ENCODE assay signal across 8 cellular contexts in the genomic region with DNA sequence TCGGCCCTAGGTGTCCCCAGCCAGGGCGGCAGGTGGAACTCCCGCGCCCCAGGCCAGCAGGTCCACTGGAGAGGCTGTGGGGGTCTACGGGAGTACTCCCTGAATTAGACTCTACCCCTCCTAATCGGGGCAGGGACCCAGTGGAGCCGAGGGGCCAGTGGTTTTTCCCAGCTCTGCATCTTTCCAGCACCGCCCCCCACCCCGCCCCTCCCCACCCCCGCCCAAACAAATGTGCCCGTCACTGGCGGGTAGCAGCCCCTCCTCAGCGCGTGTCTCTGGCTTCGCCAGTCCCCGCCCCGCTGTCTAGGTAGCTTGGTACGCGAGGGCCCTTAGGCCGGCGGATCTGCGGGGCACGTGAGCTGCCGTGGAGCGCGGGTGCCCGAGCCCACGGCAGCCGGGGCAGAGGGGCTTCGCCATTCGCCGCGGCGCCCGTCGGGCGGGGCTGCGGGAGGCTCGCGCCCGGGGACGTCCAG. TPM values are rescaled to one million over a fixed set of nuclear protein-coding genes. Genes with fewer than 3 reads are reported as not detected.
DNase-seq lines count a peak whose midpoint lies in the region; ATAC-seq and TF ChIP-seq lines count a peak whose summit lies in the region.

No MANE protein-coding gene starts in this region.

- ATAC-seq in left lobe of liver = no peak

- peaks cover 5% of the 10 kb centered on the region for H3K4me1 Mint-ChIP-seq in osteocyte (ENCODE audit: unreplicated experiment)

- no peaks in the 10 kb centered on the region for H3K9me3 Mint-ChIP-seq in osteocyte (ENCODE audit: unreplicated experiment)

- H3K36me3 Mint-ChIP-seq in osteocyte (ENCODE audit: unreplicated experiment) = no peaks in the 10 kb centered on the region

- H3K4me3 Mint-ChIP-seq in osteocyte (ENCODE audit: unreplicated experiment) = no peak overlapping the region

- no peak for TF ChIP-seq CTCF in epithelial cell of proximal tubule (conservative IDR thresholded peaks at IDR 0.05; ENCODE audit: low read depth, low read length)
- no peak for TF ChIP-seq CTCF in osteocyte (IDR thresholded peaks at IDR 0.05)

- DNase-seq in NCI-H146 (lab: John Stamatoyannopoulos, UW) (peak; percentile 49), NCI-H146 treated with DMSO at 0.1 percent for 48 hours (lab: John Stamatoyannopoulos, UW; ENCODE audit: unreplicated experiment) (no peak), NCI-H2196 (lab: John Stamatoyannopoulos, UW; ENCODE audit: unreplicated experiment) (peak; percentile 55), epithelial cell of proximal tubule (ENCODE audit: low read depth) (no peak), left lobe of liver (ENCODE audit: low spot score) (no peak), GF-D8 (lab: John Stamatoyannopoulos, UW) (no peak), osteocyte (ENCODE audit: extremely low spot score, unreplicated experiment) (no peak)

- H3K4me3 ChIP-seq in epithelial cell of proximal tubule (ENCODE audit: low read depth, low read length) (peak overlapping the region; percentile 55), skin epidermis (peak overlapping the region in 6 of 7 experiments; percentile 12 to 36 (median 24))

- peaks cover 60% of the 10 kb centered on the region for H3K27me3 Mint-ChIP-seq in osteocyte (ENCODE audit: unreplicated experiment)

- no peak overlapping the region for H3K27ac Mint-ChIP-seq in osteocyte (ENCODE audit: unreplicated experiment)

- H3K27ac ChIP-seq in skin epidermis = no peak overlapping the region

RNA-seq across cellular contexts. Expression of gene UNC5A, which starts 7.0 kb away (rescaled TPM):
- total RNA-seq in epithelial cell of proximal tubule (0.07 and 1.2 TPM in 2 replicates), left lobe of liver (not detected), osteocyte (not detected in 2 replicates)

Comparison
In these comparisons a context has a peak if more than half of its experiments do, and no peak if none do; other contexts are left out.
1. DNase-seq: peak in NCI-H146 (single experiment) and NCI-H2196 (single experiment); none in NCI-H146 treated with DMSO at 0.1 percent for 48 hours (single experiment), epithelial cell of proximal tubule (single experiment), left lobe of liver (single experiment), GF-D8 (single experiment) and osteocyte (single experiment).